ENCODE assay signal across 17 cellular contexts in genomic region chr14:22007278-22008097, GRCh38.
A peak's percentile ranks its signal among the peaks of the same experiment; 100 is the strongest.
DNase-seq lines count a peak whose midpoint lies in the region; ATAC-seq lines count a peak whose summit lies in the region.
"Had no signal": no experiment of that assay in that cellular context is flagged by ENCODE, and none has a peak within 500 bp of the region (broad histone marks: within the 10 kb centered on the region; RNA-seq: fewer than 3 reads in every experiment).

No MANE protein-coding gene starts in this region.

- peak; percentile 30 for DNase-seq in activated T-cell treated with anti-CD3 and anti-CD28 coated beads, Interleukin-2, amount 50 U/mL, for 24 hours
- DNase-seq in activated T-cell treated with anti-CD3 and anti-CD28 coated beads for 4 hours: no peak
- DNase-seq in activated naive CD4-positive, alpha-beta T cell treated with anti-CD3 and anti-CD28 coated beads, Interleukin-2, amount 50 U/mL, for 72 hours (ENCODE audit: low spot score in 2 of 2): no peak
- DNase-seq in stimulated activated naive CD8-positive, alpha-beta T cell treated with anti-CD3 and anti-CD28 coated beads, Interleukin-15, Interleukin-2, amounts not matched to agents 100 U/mL and 50 U/mL, for 24 hours: no peak
- DNase-seq in left ventricle myocardium superior: no peak
- DNase-seq: BE2C, Calu3, colonic mucosa, esophagus squamous epithelium, Karpas-422, left cardiac atrium, NCI-H1694, NCI-H526, Peyer's patch had no signal

- intact Hi-C loops in left ventricle myocardium superior (cut with micrococcal nuclease): no loop called here

- H3K27ac ChIP-seq in KOPT-K1 (ENCODE audit: low read depth, low read length, poor library complexity, severe bottlenecking): peak overlapping the region; percentile 17
- H3K27ac ChIP-seq: colonic mucosa, esophagus squamous epithelium, Peyer's patch had no signal

- no peaks in the 10 kb centered on the region for H3K9me3 Mint-ChIP-seq in activated T-cell treated with anti-CD3 and anti-CD28 coated beads, Interleukin-2, amount 50 U/mL, for 24 hours
- no peaks in the 10 kb centered on the region for H3K9me3 Mint-ChIP-seq in activated naive CD4-positive, alpha-beta T cell treated with anti-CD3 and anti-CD28 coated beads, Interleukin-2, amount 50 U/mL, for 72 hours

- peak overlapping the region; percentile 67 for H3K4me3 Mint-ChIP-seq in activated T-cell treated with anti-CD3 and anti-CD28 coated beads, Interleukin-2, amount 50 U/mL, for 24 hours

- no peaks in the 10 kb centered on the region for H3K36me3 ChIP-seq in KOPT-K1 (ENCODE audit: insufficient read depth, low read length)
- H3K36me3 ChIP-seq: BE2C, colonic mucosa, esophagus squamous epithelium, Peyer's patch had no signal

- H3K36me3 Mint-ChIP-seq in activated T-cell treated with anti-CD3 and anti-CD28 coated beads, Interleukin-2, amount 50 U/mL, for 24 hours (ENCODE audit: low read depth): peaks cover 11% of the 10 kb centered on the region
- H3K36me3 Mint-ChIP-seq in activated naive CD4-positive, alpha-beta T cell treated with anti-CD3 and anti-CD28 coated beads, Interleukin-2, amount 50 U/mL, for 72 hours: peaks cover 0 to 4% of the 10 kb centered on the region in 2 donors

- H3K27ac Mint-ChIP-seq in activated T-cell treated with anti-CD3 and anti-CD28 coated beads, Interleukin-2, amount 50 U/mL, for 24 hours: peak overlapping the region; percentile 97
- peak overlapping the region; percentile 92 to 96 for H3K27ac Mint-ChIP-seq in activated naive CD4-positive, alpha-beta T cell treated with anti-CD3 and anti-CD28 coated beads, Interleukin-2, amount 50 U/mL, for 72 hours

- peaks cover 4% of the 10 kb centered on the region for H3K9me3 ChIP-seq in KOPT-K1 (ENCODE audit: insufficient read depth, low read length, poor library complexity, severe bottlenecking)
- H3K9me3 ChIP-seq: BE2C, colonic mucosa, esophagus squamous epithelium, Peyer's patch had no signal

- H3K4me1 Mint-ChIP-seq in activated T-cell treated with anti-CD3 and anti-CD28 coated beads, Interleukin-2, amount 50 U/mL, for 24 hours (ENCODE audit: low read depth): peaks cover 33% of the 10 kb centered on the region

- H3K27me3 Mint-ChIP-seq in activated T-cell treated with anti-CD3 and anti-CD28 coated beads, Interleukin-2, amount 50 U/mL, for 24 hours: no peaks in the 10 kb centered on the region

- ATAC-seq in activated naive CD4-positive, alpha-beta T cell treated with anti-CD3 and anti-CD28 coated beads, Interleukin-2, amount 50 U/mL, for 72 hours: peak; percentile 47 to 52
- peak; percentile 45 for ATAC-seq in stimulated activated naive CD8-positive, alpha-beta T cell treated with anti-CD3 and anti-CD28 coated beads, Interleukin-15, Interleukin-2, amounts not matched to agents 100 U/mL and 50 U/mL, for 24 hours
- ATAC-seq in GM19395 (IDR thresholded peaks at IDR 0.05; ENCODE audit: unreplicated experiment): no peak
- ATAC-seq in HG03571 (IDR thresholded peaks at IDR 0.05; ENCODE audit: unreplicated experiment): no peak
- ATAC-seq in left ventricle myocardium superior: no peak
- ATAC-seq: left cardiac atrium had no signal

Comparison
In these comparisons a context has a peak if more than half of its experiments do, and no peak if none do; other contexts are left out.
1. ATAC-seq: peak in activated naive CD4-positive, alpha-beta T cell treated with anti-CD3 and anti-CD28 coated beads, Interleukin-2, amount 50 U/mL, for 72 hours (2 of 2) and stimulated activated naive CD8-positive, alpha-beta T cell treated with anti-CD3 and anti-CD28 coated beads, Interleukin-15, Interleukin-2, amounts not matched to agents 100 U/mL and 50 U/mL, for 24 hours (single experiment); none in GM19395 (single experiment), HG03571 (single experiment) and left ventricle myocardium superior (single experiment).